Comparison of ENCODE assay signal across 31 cellular contexts in the genomic region with DNA sequence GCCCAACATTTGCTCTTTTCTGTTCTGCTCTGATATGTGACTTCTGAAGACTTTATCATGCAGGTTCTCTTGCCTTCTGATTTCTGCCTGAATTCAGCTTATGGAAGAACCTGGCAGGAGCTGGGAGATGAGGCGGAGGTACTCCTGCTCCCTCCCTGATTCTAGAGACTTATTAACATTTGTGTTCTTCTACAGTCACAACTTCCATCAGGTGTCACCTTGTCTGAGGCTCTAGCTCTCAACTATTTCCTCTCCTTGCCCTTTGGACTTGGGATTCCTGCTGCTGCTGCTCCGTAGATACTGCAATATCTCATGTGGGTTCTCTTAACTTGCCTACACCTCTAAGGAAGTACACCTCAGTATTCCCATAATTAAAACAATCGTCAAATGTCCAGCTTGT. TPM values are rescaled to one million over a fixed set of nuclear protein-coding genes. Genes with fewer than 3 reads are reported as not detected.
DNase-seq lines count a peak whose midpoint lies in the region; ATAC-seq and TF ChIP-seq lines count a peak whose summit lies in the region.
"Had no signal": no experiment of that assay in that cellular context is flagged by ENCODE, and none has a peak within 500 bp of the region (broad histone marks: within the 10 kb centered on the region; RNA-seq: fewer than 3 reads in every experiment).

No MANE protein-coding gene starts in this region.

- H3K9me3 ChIP-seq in SK-N-SH = no peaks in the 10 kb centered on the region
- H3K9me3 ChIP-seq: left ventricle myocardium inferior, prostate gland had no signal

- no peak overlapping the region for H2AFZ ChIP-seq in SK-N-SH (ENCODE audit: low read depth)
- H2AFZ ChIP-seq: GM23248 had no signal

- H3K27me3 Mint-ChIP-seq in T-cell (no peaks in the 10 kb centered on the region), type B pancreatic cell (peaks cover 18% of the 10 kb centered on the region)
- H3K27me3 Mint-ChIP-seq: activated naive CD8-positive, alpha-beta T cell treated with anti-CD3 and anti-CD28 coated beads for 36 hours; activated T-cell treated with anti-CD3 and anti-CD28 coated beads, Interleukin-2, amount 50 U/mL, for 24 hours had no signal

- no peak for DNase-seq in SK-N-SH
- DNase-seq in T-cell = no peak
- DNase-seq in type B pancreatic cell (ENCODE audit: extremely low spot score, unreplicated experiment) = no peak
- no peak for DNase-seq in dedifferentiated amniotic fluid mesenchymal stem cell (ENCODE audit: extremely low spot score)
- no peak for DNase-seq in NCI-H1092 treated with DMSO at 0.1 percent for 48 hours (lab: John Stamatoyannopoulos, UW)
- DNase-seq in left lobe of liver (ENCODE audit: low spot score) = no peak
- DNase-seq: 8988T; activated CD4-positive, alpha-beta T cell treated with anti-CD3 and anti-CD28 coated beads for 4 hours; activated effector memory CD4-positive, alpha-beta T cell treated with anti-CD3 and anti-CD28 coated beads, Interleukin-2, amount 50 U/mL, for 16 hours; activated naive CD8-positive, alpha-beta T cell treated with anti-CD3 and anti-CD28 coated beads for 36 hours; activated T-cell treated with anti-CD3 and anti-CD28 coated beads, Interleukin-2, amount 50 U/mL, for 24 hours; aorta; effector CD4-positive, alpha-beta T cell; erythroblast; GM23248; islet precursor cell; left ventricle myocardium inferior; NCI-H1105 treated with DMSO at 0.1 percent for 48 hours; NCI-H1930; NCI-H2227 treated with DMSO at 0.1 percent for 48 hours; nucleus accumbens; Right ventricle myocardium superior; stimulated activated CD4-positive, alpha-beta T cell treated with anti-CD3 and anti-CD28 coated beads, Interleukin-4, amount 100 ng/mL, for 4 hours; substantia nigra had no signal

- TF ChIP-seq RAD21 in SK-N-SH (IDR thresholded peaks at IDR 0.05; ENCODE audit: low read length) = no peak

- H3K9me2 ChIP-seq in SK-N-SH = no peaks in the 10 kb centered on the region

- H3K4me3 ChIP-seq in SK-N-SH (ENCODE audit: low read depth in 2 of 2, low read length in 1 of 2) = no peak overlapping the region
- H3K4me3 ChIP-seq: GM23248, left ventricle myocardium inferior, prostate gland had no signal

- H3K4me2 ChIP-seq in SK-N-SH = no peak overlapping the region

- WGBS in SK-N-SH (ENCODE audit: low lambda C conversion rate) = 31% methylated on average over 3 of the region's 3 CpGs

- H3K36me3 Mint-ChIP-seq in T-cell (peaks cover 13% of the 10 kb centered on the region), type B pancreatic cell (peaks cover 10% of the 10 kb centered on the region)

- peaks cover 73% of the 10 kb centered on the region for H3F3A ChIP-seq in SK-N-SH (replicated peaks; ENCODE audit: insufficient read depth)

- H3K9me3 Mint-ChIP-seq in T-cell = no peaks in the 10 kb centered on the region
- no peaks in the 10 kb centered on the region for H3K9me3 Mint-ChIP-seq in type B pancreatic cell
- H3K9me3 Mint-ChIP-seq: activated naive CD8-positive, alpha-beta T cell treated with anti-CD3 and anti-CD28 coated beads for 36 hours; activated T-cell treated with anti-CD3 and anti-CD28 coated beads, Interleukin-2, amount 50 U/mL, for 24 hours; T-helper 2 cell treated with Interferon-gamma antibody and Interleukin-4, amounts not matched to agents 5 μg/mL and 100 μg/mL, for 36 hours had no signal

- TF ChIP-seq CTCF in SK-N-SH (IDR thresholded peaks at IDR 0.05) (no peak), type B pancreatic cell (conservative IDR thresholded peaks at IDR 0.05) (no peak)

- H3K4me1 ChIP-seq in SK-N-SH (ENCODE audit: control insufficient read depth in 1 of 2, insufficient read depth in 2 of 2, low read depth in 1 of 2, low read length in 1 of 2) = peaks cover 0 to 5% of the 10 kb centered on the region in 2 experiments; a peak in 1 of 4 replicates
- H3K4me1 ChIP-seq: left ventricle myocardium inferior, prostate gland had no signal

- H3K4me1 Mint-ChIP-seq in T-cell (peaks cover 7 to 13% (median 12%) of the 10 kb centered on the region in 3 donors), type B pancreatic cell (ENCODE audit: unreplicated experiment) (no peaks in the 10 kb centered on the region)

- no peak overlapping the region; a peak in 1 of 4 replicates for H3K27ac ChIP-seq in SK-N-SH (ENCODE audit: low read depth in 2 of 2, low read length in 1 of 2)
- H3K27ac ChIP-seq: C4-2B, GM23248, left ventricle myocardium inferior, prostate gland, VCaP had no signal

- POLR2A ChIA-PET in SK-N-SH (lab: Yijun Ruan, JAX) = no interaction called here
- POLR2A ChIA-PET in T-cell (lab: Charles Lee) = interaction anchor here (0.6 to 1.6 kb wide), 6 partner anchors 12 to 1408 kb away, joined by 3 to 8 read pairs (median 4); no protein-coding TSS in a partner anchor

- H3K4me3 Mint-ChIP-seq in T-cell (no peak overlapping the region), type B pancreatic cell (peak overlapping the region; percentile 60)
- H3K4me3 Mint-ChIP-seq: activated naive CD8-positive, alpha-beta T cell treated with anti-CD3 and anti-CD28 coated beads for 36 hours; activated T-cell treated with anti-CD3 and anti-CD28 coated beads, Interleukin-2, amount 50 U/mL, for 24 hours; T-helper 2 cell treated with Interferon-gamma antibody and Interleukin-4, amounts not matched to agents 5 μg/mL and 100 μg/mL, for 36 hours had no signal

- no peaks in the 10 kb centered on the region for H3K27me3 ChIP-seq in SK-N-SH (ENCODE audit: insufficient read depth)

- H3K9ac ChIP-seq in SK-N-SH = no peak overlapping the region
- H3K9ac ChIP-seq: GM23248 had no signal

- H3K27ac Mint-ChIP-seq in T-cell = peak overlapping the region; percentile 29 to 71
- H3K27ac Mint-ChIP-seq in type B pancreatic cell = peak overlapping the region; percentile 86
- H3K27ac Mint-ChIP-seq: activated naive CD8-positive, alpha-beta T cell treated with anti-CD3 and anti-CD28 coated beads for 36 hours; activated T-cell treated with anti-CD3 and anti-CD28 coated beads, Interleukin-2, amount 50 U/mL, for 24 hours; T-helper 2 cell treated with Interferon-gamma antibody and Interleukin-4, amounts not matched to agents 5 μg/mL and 100 μg/mL, for 36 hours had no signal

- TF ChIP-seq EP300 in SK-N-SH (IDR thresholded peaks at IDR 0.05; ENCODE audit: borderline replicate concordance in 1 of 2, low read depth in 1 of 2, low read length in 1 of 2) = no peak

- H3K36me3 ChIP-seq in SK-N-SH (replicated peaks in 1 of 2; ENCODE audit: control insufficient read depth in 1 of 2, insufficient read depth in 2 of 2, low read length in 1 of 2) = peaks cover 28 to 34% of the 10 kb centered on the region in 2 experiments
- H3K36me3 ChIP-seq: prostate gland had no signal

- CTCF ChIA-PET in SK-N-SH (lab: Yijun Ruan, JAX) (interaction anchor here (1.1 kb wide), 1 partner anchor 11 kb away, joined by 3 read pairs; no protein-coding TSS in a partner anchor), T-cell (lab: Charles Lee) (interaction anchor here (0.6 to 1.2 kb wide), 4 partner anchors 9 to 1837 kb away, joined by 3 to 4 read pairs (median 3); no protein-coding TSS in a partner anchor)

- peak; percentile 5 for ATAC-seq in SK-N-SH treated with all-trans-retinoic acid at 6 μM for 48 hours
- no peak for ATAC-seq in T-cell (replicated peaks in 1 of 4)
- ATAC-seq in esophagus mucosa = peak; percentile 1
- ATAC-seq in left lobe of liver = no peak
- ATAC-seq: sciatic nerve had no signal

- no peaks in the 10 kb centered on the region for H3K79me2 ChIP-seq in SK-N-SH (ENCODE audit: insufficient read depth)

- H4K20me1 ChIP-seq in SK-N-SH (ENCODE audit: insufficient read depth) = no peaks in the 10 kb centered on the region

TF ChIP-seq in SK-N-SH treated with all-trans-retinoic acid at 6 μM for 48 hours, 23 proteins besides CTCF, POLR2A, EP300 and RAD21 (continues in another document):
- TF ChIP-seq, protein P1, sequence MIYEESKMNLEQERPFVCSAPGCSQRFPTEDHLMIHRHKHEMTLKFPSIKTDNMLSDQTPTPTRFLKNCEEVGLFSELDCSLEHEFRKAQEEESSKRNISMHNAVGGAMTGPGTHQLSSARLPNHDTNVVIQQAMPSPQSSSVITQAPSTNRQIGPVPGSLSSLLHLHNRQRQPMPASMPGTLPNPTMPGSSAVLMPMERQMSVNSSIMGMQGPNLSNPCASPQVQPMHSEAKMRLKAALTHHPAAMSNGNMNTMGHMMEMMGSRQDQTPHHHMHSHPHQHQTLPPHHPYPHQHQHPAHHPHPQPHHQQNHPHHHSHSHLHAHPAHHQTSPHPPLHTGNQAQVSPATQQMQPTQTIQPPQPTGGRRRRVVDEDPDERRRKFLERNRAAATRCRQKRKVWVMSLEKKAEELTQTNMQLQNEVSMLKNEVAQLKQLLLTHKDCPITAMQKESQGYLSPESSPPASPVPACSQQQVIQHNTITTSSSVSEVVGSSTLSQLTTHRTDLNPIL (CRISPR knock-in tag; IDR thresholded peaks at IDR 0.05; ENCODE audit: low read depth) = no peak

TF ChIP-seq in SK-N-SH, 30 proteins besides CTCF, POLR2A, EP300 and RAD21 (continues in another document):
- TF ChIP-seq SMC3 (IDR thresholded peaks at IDR 0.05; ENCODE audit: low read depth, low read length) (no peak), FOXM1 (IDR thresholded peaks at IDR 0.05; ENCODE audit: low read depth) (no peak), TCF12 (IDR thresholded peaks at IDR 0.05) (no peak)
- TF ChIP-seq, protein P2, sequence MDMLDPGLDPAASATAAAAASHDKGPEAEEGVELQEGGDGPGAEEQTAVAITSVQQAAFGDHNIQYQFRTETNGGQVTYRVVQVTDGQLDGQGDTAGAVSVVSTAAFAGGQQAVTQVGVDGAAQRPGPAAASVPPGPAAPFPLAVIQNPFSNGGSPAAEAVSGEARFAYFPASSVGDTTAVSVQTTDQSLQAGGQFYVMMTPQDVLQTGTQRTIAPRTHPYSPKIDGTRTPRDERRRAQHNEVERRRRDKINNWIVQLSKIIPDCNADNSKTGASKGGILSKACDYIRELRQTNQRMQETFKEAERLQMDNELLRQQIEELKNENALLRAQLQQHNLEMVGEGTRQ (IDR thresholded peaks at IDR 0.05; ENCODE audit: borderline replicate concordance, low read depth, low read length) = no peak

RNA-seq across cellular contexts. Expression of a gene that starts 21.1 kb away (rescaled TPM):
- polyA plus RNA-seq in SK-N-SH (2012; rRNA removed) = 443 and 608 TPM in 2 replicates
- polyA plus RNA-seq in SK-N-SH (2012; cell fraction: cytosol; rRNA removed) = 640 and 748 TPM in 2 replicates
- polyA plus RNA-seq in SK-N-SH (2012; cell fraction: nucleus; rRNA removed) = 216 and 495 TPM in 2 replicates
- total RNA-seq in T-cell (100 to 1,000 TPM; 173 to 570 (median 200) TPM), esophagus mucosa (4,910 TPM), type B pancreatic cell (ENCODE audit: low replicate concordance) (923 and 5,513 TPM in 2 replicates), left lobe of liver (3.7 TPM)

Comparison
In these comparisons a context has a peak if more than half of its experiments do, and no peak if none do; other contexts are left out.
1. ATAC-seq: peak in SK-N-SH treated with all-trans-retinoic acid at 6 μM for 48 hours (single experiment) and esophagus mucosa (single experiment); none in T-cell (0 of 4) and left lobe of liver (single experiment).
2. RNA of a gene that starts 21.1 kb away (total RNA-seq): 4,910 TPM in esophagus mucosa (single experiment), 923 to 5,513 TPM in type B pancreatic cell and 173 to 570 TPM in T-cell; 3.7 TPM in left lobe of liver (single experiment); every median in the first group is over 10 times any median in the second.